In the genomic region with DNA sequence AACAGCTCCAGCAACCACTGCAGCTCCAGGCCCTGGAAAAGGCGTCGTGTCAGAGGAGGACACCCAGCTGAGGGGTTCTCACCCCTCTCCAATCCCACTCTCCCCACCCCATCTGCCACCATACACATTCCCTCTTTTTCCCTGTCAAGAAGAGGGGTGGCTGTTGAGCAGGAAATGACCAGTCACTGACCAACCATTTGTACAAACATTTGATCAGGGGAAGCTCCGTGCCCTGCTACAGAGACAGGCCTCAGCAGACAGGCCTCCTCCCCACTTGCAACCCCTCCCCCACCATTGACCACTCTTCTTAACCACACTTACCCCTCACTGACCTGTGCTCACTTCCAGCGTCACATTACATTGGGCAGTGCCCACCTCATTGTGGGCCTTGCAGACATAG, we compare ENCODE assay signal across 16 cellular contexts. TPM values are rescaled to one million over a fixed set of nuclear protein-coding genes. Genes with fewer than 3 reads are reported as not detected.
A peak's percentile ranks its signal among the peaks of the same experiment; 100 is the strongest.
DNase-seq lines count a peak whose midpoint lies in the region; ATAC-seq and TF ChIP-seq lines count a peak whose summit lies in the region.
"Had no signal": no experiment of that assay in that cellular context is flagged by ENCODE, and none has a peak within 500 bp of the region (broad histone marks: within the 10 kb centered on the region; RNA-seq: fewer than 3 reads in every experiment).

No MANE protein-coding gene starts in this region.

- no peak for TF ChIP-seq CTCF in upper lobe of right lung (IDR thresholded peaks at IDR 0.05)
- no peak for TF ChIP-seq CTCF in BE2C (IDR thresholded peaks at IDR 0.05; ENCODE audit: low read depth, low read length)

- no peaks in the 10 kb centered on the region for H3K9me3 Mint-ChIP-seq in dendritic cell treated with granulocyte-macrophage colony-stimulating factor and Interleukin-4, amounts not matched to agents 40 ng/mL and 50 ng/mL, for 4 days

- H4K5ac ChIP-seq in mesendoderm (ENCODE audit: low read length) = no peak overlapping the region

- H3K27ac Mint-ChIP-seq in dendritic cell treated with granulocyte-macrophage colony-stimulating factor and Interleukin-4, amounts not matched to agents 40 ng/mL and 50 ng/mL, for 4 days = peak overlapping the region; percentile 20
- H3K27ac Mint-ChIP-seq: H9 had no signal

- no peak overlapping the region for H3K4me2 ChIP-seq in mesendoderm (ENCODE audit: low read length)

- H3K9ac ChIP-seq in mesendoderm (ENCODE audit: low read length) = no peak overlapping the region
- H3K9ac ChIP-seq: BLaER1 treated with 17β-estradiol and CSF1 and Interleukin-3, amounts not matched to agents 10 nM and 100 nM had no signal

- intact Hi-C loops in dendritic cell treated with granulocyte-macrophage colony-stimulating factor and Interleukin-4, amounts not matched to agents 40 ng/mL and 50 ng/mL, for 4 days (cut with micrococcal nuclease) = no loop called here
- intact Hi-C loops in upper lobe of right lung (cut with DNase I) = no loop called here

- peak overlapping the region; percentile 20 for H3K27ac ChIP-seq in mesodermal cell (ENCODE audit: low read depth, low read length, severe bottlenecking)
- H3K27ac ChIP-seq in upper lobe of right lung = peak overlapping the region; percentile 4
- H3K27ac ChIP-seq in mesendoderm (ENCODE audit: low read depth, low read length) = no peak overlapping the region
- H3K27ac ChIP-seq: BLaER1 treated with 17β-estradiol and CSF1 and Interleukin-3, amounts not matched to agents 10 nM and 100 nM; SJSA1 had no signal

- no peaks in the 10 kb centered on the region for H3K9me3 ChIP-seq in mesodermal cell (ENCODE audit: control insufficient read depth, low read length)
- H3K9me3 ChIP-seq in upper lobe of right lung = no peaks in the 10 kb centered on the region
- no peaks in the 10 kb centered on the region for H3K9me3 ChIP-seq in BE2C
- H3K9me3 ChIP-seq: SJSA1 had no signal

- ATAC-seq in upper lobe of right lung = no peak

- H3K27me3 Mint-ChIP-seq in dendritic cell treated with granulocyte-macrophage colony-stimulating factor and Interleukin-4, amounts not matched to agents 40 ng/mL and 50 ng/mL, for 4 days = peaks cover 29% of the 10 kb centered on the region

- H3K4me3 Mint-ChIP-seq in dendritic cell treated with granulocyte-macrophage colony-stimulating factor and Interleukin-4, amounts not matched to agents 40 ng/mL and 50 ng/mL, for 4 days = no peak overlapping the region
- H3K4me3 Mint-ChIP-seq: H9 had no signal

- H3K36me3 ChIP-seq in mesodermal cell (ENCODE audit: control insufficient read depth, insufficient read depth, low read length) (peaks cover 15% of the 10 kb centered on the region), upper lobe of right lung (peaks cover 32% of the 10 kb centered on the region), mesendoderm (ENCODE audit: control insufficient read depth, insufficient read depth, low read length) (no peaks in the 10 kb centered on the region), BE2C (no peaks in the 10 kb centered on the region)
- H3K36me3 ChIP-seq: SJSA1 had no signal

- H3K79me2 ChIP-seq in mesendoderm (ENCODE audit: control insufficient read depth, insufficient read depth, low read length) = no peaks in the 10 kb centered on the region

- H3K18ac ChIP-seq in mesendoderm (ENCODE audit: low read length) = no peak overlapping the region

- no peak overlapping the region for H3K23ac ChIP-seq in mesendoderm (ENCODE audit: low read length)

- H3K36me3 Mint-ChIP-seq in dendritic cell treated with granulocyte-macrophage colony-stimulating factor and Interleukin-4, amounts not matched to agents 40 ng/mL and 50 ng/mL, for 4 days (ENCODE audit: low read depth) = no peaks in the 10 kb centered on the region

- H2BK5ac ChIP-seq in mesendoderm (ENCODE audit: low read length) = no peak overlapping the region

- no peak overlapping the region for H2AK5ac ChIP-seq in mesendoderm (ENCODE audit: low read length)

- H3K4me1 Mint-ChIP-seq in dendritic cell treated with granulocyte-macrophage colony-stimulating factor and Interleukin-4, amounts not matched to agents 40 ng/mL and 50 ng/mL, for 4 days (ENCODE audit: low read depth) = peaks cover 75% of the 10 kb centered on the region

- WGBS in mesodermal cell (ENCODE audit: insufficient coverage in 2 of 2), 2 experiments = 50 to 86% methylated on average over 2 to 3 of the region's 4 CpGs
- no CpG with 5 or more reads among the region's 4 CpGs for WGBS in mesendoderm (ENCODE audit: extremely low coverage, insufficient coverage, low lambda C conversion rate)

- H3K4ac ChIP-seq in mesendoderm (ENCODE audit: low read depth, low read length) = no peak overlapping the region

- H4K8ac ChIP-seq in mesendoderm (ENCODE audit: low read depth, low read length) = no peak overlapping the region

- H3K56ac ChIP-seq in mesendoderm (ENCODE audit: low read length) = no peak overlapping the region

- H3K27me3 ChIP-seq in upper lobe of right lung (peaks cover 11% of the 10 kb centered on the region), mesendoderm (ENCODE audit: insufficient read depth, low read length, poor library complexity) (peaks cover 74% of the 10 kb centered on the region), BE2C (peaks cover 67% of the 10 kb centered on the region)
- H3K27me3 ChIP-seq: SJSA1 had no signal

- H3K4me3 ChIP-seq in mesodermal cell (ENCODE audit: extremely low read depth, insufficient read depth, low read length, poor library complexity, severe bottlenecking) (no peak overlapping the region), upper lobe of right lung (no peak overlapping the region), mesendoderm (ENCODE audit: low read length) (no peak overlapping the region), BE2C (ENCODE audit: low read depth, low read length) (no peak overlapping the region)
- H3K4me3 ChIP-seq: BLaER1 treated with 17β-estradiol and CSF1 and Interleukin-3, amounts not matched to agents 10 nM and 100 nM; SJSA1 had no signal

- H3K4me1 ChIP-seq in mesodermal cell (ENCODE audit: control insufficient read depth, insufficient read depth, low read length, poor library complexity, severe bottlenecking) (peaks cover 29% of the 10 kb centered on the region), upper lobe of right lung (peaks cover 52% of the 10 kb centered on the region), mesendoderm (ENCODE audit: control insufficient read depth, low read depth, low read length) (peaks cover 4% of the 10 kb centered on the region), BE2C (no peaks in the 10 kb centered on the region)

- H2BK120ac ChIP-seq in mesendoderm (ENCODE audit: low read depth, low read length) = no peak overlapping the region

- H2BK15ac ChIP-seq in mesendoderm (replicated peaks; ENCODE audit: low read depth) = no peak overlapping the region

- no peaks in the 10 kb centered on the region for H3K79me1 ChIP-seq in mesendoderm (ENCODE audit: low read length)

- DNase-seq in HCEC 1CT = peak; percentile 42
- DNase-seq in upper lobe of right lung = no peak
- no peak for DNase-seq in AG08395 (ENCODE audit: low spot score)
- DNase-seq in mesendoderm = no peak
- no peak for DNase-seq in BE2C
- DNase-seq: H9; NCI-H1694 treated with DMSO at 0.1 percent for 48 hours; NCI-H345; NCI-H526 treated with DMSO at 0.1 percent for 48 hours; NK-92 treated with Interleukin-12 subunit alpha and Interleukin-12 subunit beta, amount 100 ng/mL, for 24 hours; OCI-M1 had no signal

RNA-seq across cellular contexts. Expression of a gene that starts 2.3 kb away (rescaled TPM):
- polyA plus RNA-seq in mesodermal cell (2013, experiment 1 of 2) = 1.0 TPM
- polyA plus RNA-seq in mesodermal cell (2013, experiment 2 of 2) = 0.25 TPM
- total RNA-seq in upper lobe of right lung = 40.1 TPM
- polyA plus RNA-seq in mesendoderm (2013, experiment 1 of 2) = not detected
- 0.07 TPM for polyA plus RNA-seq in mesendoderm (2013, experiment 2 of 2)
- polyA plus RNA-seq in BE2C (2012; ENCODE audit: insufficient read depth, insufficient read length, low read depth) = 0.74 TPM
- total RNA-seq: H9, SJSA1 had no signal
- polyA plus RNA-seq: AG04450 had no signal

RNA-seq across cellular contexts. Expression of a gene that starts 7.8 kb away (rescaled TPM):
- polyA plus RNA-seq in mesodermal cell (2013, experiment 1 of 2) = 97.5 TPM
- 81.5 TPM for polyA plus RNA-seq in mesodermal cell (2013, experiment 2 of 2)
- total RNA-seq in upper lobe of right lung = 164 TPM
- 0.21 TPM for polyA plus RNA-seq in mesendoderm (2013, experiment 1 of 2)
- 0.14 TPM for polyA plus RNA-seq in mesendoderm (2013, experiment 2 of 2)
- polyA plus RNA-seq in BE2C (2012; ENCODE audit: insufficient read depth, insufficient read length, low read depth) = 6.5 TPM

RNA-seq across cellular contexts. Expression of a gene that starts 14.6 kb away (rescaled TPM):
- polyA plus RNA-seq in mesodermal cell (2013, experiment 1 of 2) = 28.7 TPM
- polyA plus RNA-seq in mesodermal cell (2013, experiment 2 of 2) = 23.7 TPM
- total RNA-seq in upper lobe of right lung = 79.9 TPM
- 0.42 TPM for polyA plus RNA-seq in mesendoderm (2013, experiment 1 of 2)
- 0.67 TPM for polyA plus RNA-seq in mesendoderm (2013, experiment 2 of 2)
- 55.6 TPM for polyA plus RNA-seq in BE2C (2012; ENCODE audit: insufficient read depth, insufficient read length, low read depth)

RNA-seq across cellular contexts. Expression of a gene that starts 45.9 kb away (rescaled TPM):
- polyA plus RNA-seq in mesodermal cell (2013, experiment 1 of 2) = 15.2 TPM
- 14.4 TPM for polyA plus RNA-seq in mesodermal cell (2013, experiment 2 of 2)
- 13.3 TPM for total RNA-seq in upper lobe of right lung
- polyA plus RNA-seq in mesendoderm (2013, experiment 1 of 2) = 10.6 TPM
- polyA plus RNA-seq in mesendoderm (2013, experiment 2 of 2) = 10.4 TPM
- polyA plus RNA-seq in BE2C (2012; ENCODE audit: insufficient read depth, insufficient read length, low read depth) = 13.4 TPM
